ENCODE assay signal across 8 cellular contexts in the genomic region with DNA sequence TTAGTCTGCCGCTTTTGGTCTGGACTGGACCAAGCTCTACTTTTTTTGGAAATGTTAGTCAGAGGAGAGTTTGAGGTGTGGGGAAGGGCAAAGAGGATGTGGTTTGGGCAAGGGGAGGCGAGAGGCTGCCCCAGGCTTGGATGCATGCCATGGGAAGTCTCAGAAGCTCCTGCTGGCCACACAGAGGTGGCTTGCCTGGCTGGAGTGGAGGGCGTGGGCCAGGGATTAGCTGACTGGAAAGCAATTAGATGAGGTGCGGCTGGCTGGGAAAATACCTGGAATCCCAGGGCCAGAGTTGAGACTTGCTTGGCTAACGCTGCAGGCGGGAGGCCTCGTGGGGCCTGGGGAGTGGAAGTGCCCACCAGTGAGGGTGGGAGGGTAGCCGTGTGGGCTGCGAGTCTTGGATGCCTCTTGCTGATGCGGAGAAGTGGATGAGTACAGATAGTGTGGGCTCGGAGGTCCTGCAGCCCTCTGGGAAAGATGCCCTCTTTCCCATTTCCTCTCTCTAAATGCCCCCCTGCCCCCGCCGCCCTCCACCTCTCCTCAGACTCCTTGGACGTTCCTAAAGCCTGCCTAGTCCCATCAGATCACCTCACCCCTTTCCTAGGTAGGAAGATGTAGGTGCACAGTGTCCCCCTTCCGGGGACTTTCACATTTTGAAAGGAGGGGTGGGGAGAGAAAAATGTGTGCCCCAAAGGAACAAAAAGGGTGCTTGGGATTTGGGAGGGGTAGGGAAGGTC.
DNase-seq lines count a peak whose midpoint lies in the region; ATAC-seq and TF ChIP-seq lines count a peak whose summit lies in the region.

No MANE protein-coding gene starts in this region.

- H3K27me3 Mint-ChIP-seq in activated CD4-positive, alpha-beta memory T cell treated with anti-CD3 and anti-CD28 coated beads for 36 hours = no peaks in the 10 kb centered on the region

- H4K20me1 ChIP-seq in DOHH2 (ENCODE audit: control insufficient read depth, insufficient read depth, low read depth, low read length) = 0 out of 2 replicates have a peak, but pooled peaks cover 4% of the 10 kb centered on the region
- no peaks in the 10 kb centered on the region for H4K20me1 ChIP-seq in MM.1S (ENCODE audit: insufficient read depth, low read length)

- no peak for DNase-seq in MM.1S
- DNase-seq in activated CD4-positive, alpha-beta memory T cell treated with anti-CD3 and anti-CD28 coated beads for 36 hours = peak; percentile 55
- peak in 26 of 42 donors; percentile 9 to 58 (median 30) for DNase-seq in head of caudate nucleus
- no peak for DNase-seq in DMS114 treated with DMSO at 0.1 percent for 48 hours (lab: John Stamatoyannopoulos, UW; ENCODE audit: unreplicated experiment)
- DNase-seq in NCI-H345 (lab: John Stamatoyannopoulos, UW) = no peak

- H3K4me3 ChIP-seq in DOHH2 (ENCODE audit: low read length) = peak overlapping the region; percentile 63
- H3K4me3 ChIP-seq in MM.1S (ENCODE audit: low read length) = peak overlapping the region; percentile 48
- H3K4me3 ChIP-seq in skin epidermis = peak overlapping the region in 1 of 7 experiments; percentile 13

- H3K4me2 ChIP-seq in DOHH2 (ENCODE audit: low read length) = peak overlapping the region; percentile 76
- H3K4me2 ChIP-seq in MM.1S (ENCODE audit: low read depth, low read length) = peak overlapping the region; percentile 61

- ATAC-seq in GM21737 (IDR thresholded peaks at IDR 0.05; ENCODE audit: unreplicated experiment) = no peak

- H3K4me3 Mint-ChIP-seq in activated CD4-positive, alpha-beta memory T cell treated with anti-CD3 and anti-CD28 coated beads for 36 hours = peak overlapping the region; percentile 77

- no peaks in the 10 kb centered on the region for H3K79me2 ChIP-seq in DOHH2 (ENCODE audit: control insufficient read depth, low read length)
- peaks cover 15% of the 10 kb centered on the region for H3K79me2 ChIP-seq in MM.1S (ENCODE audit: low read length)

- H3K4me1 ChIP-seq in DOHH2 (ENCODE audit: control insufficient read depth, low read length) (peaks cover 39% of the 10 kb centered on the region), MM.1S (ENCODE audit: low read length) (peaks cover 31% of the 10 kb centered on the region)

- POLR2A ChIA-PET in activated CD4-positive, alpha-beta memory T cell treated with anti-CD3 and anti-CD28 coated beads for 36 hours (lab: Charles Lee) = interaction anchor here (0.7 to 5.1 kb wide), 9 partner anchors 10 to 119 kb away, joined by 3 to 30 read pairs (median 7); no protein-coding TSS in a partner anchor

- H3K4me1 Mint-ChIP-seq in activated CD4-positive, alpha-beta memory T cell treated with anti-CD3 and anti-CD28 coated beads for 36 hours (ENCODE audit: low read depth) = peaks cover 69% of the 10 kb centered on the region

- H3K27me3 ChIP-seq in DOHH2 (ENCODE audit: control insufficient read depth, low read length) (peaks cover 52% of the 10 kb centered on the region), MM.1S (replicated peaks; ENCODE audit: insufficient read depth, low read length) (no peaks in the 10 kb centered on the region)

- CTCF ChIA-PET in activated CD4-positive, alpha-beta memory T cell treated with anti-CD3 and anti-CD28 coated beads for 36 hours (lab: Charles Lee) = no interaction called here

- peak overlapping the region; percentile 66 for H3K9ac ChIP-seq in MM.1S (ENCODE audit: low read length)

- H3K27ac Mint-ChIP-seq in activated CD4-positive, alpha-beta memory T cell treated with anti-CD3 and anti-CD28 coated beads for 36 hours = peak overlapping the region; percentile 92

- H3K9me3 ChIP-seq in DOHH2 (ENCODE audit: control insufficient read depth, insufficient read depth, low read length) (no peaks in the 10 kb centered on the region), MM.1S (replicated peaks; ENCODE audit: insufficient read depth, low read length) (no peaks in the 10 kb centered on the region)

- H3K27ac ChIP-seq in DOHH2 (ENCODE audit: low read depth, low read length) (no peak overlapping the region), MM.1S (ENCODE audit: low read length) (peak overlapping the region; percentile 84; the same call in 1 of the 2 replicates), skin epidermis (peak overlapping the region in 15 of 21 experiments; percentile 21 to 85 (median 68))

- H3K9me3 Mint-ChIP-seq in activated CD4-positive, alpha-beta memory T cell treated with anti-CD3 and anti-CD28 coated beads for 36 hours = no peaks in the 10 kb centered on the region

- H2AFZ ChIP-seq in MM.1S (ENCODE audit: low read length) = no peak overlapping the region

- H3F3A ChIP-seq in DOHH2 (ENCODE audit: control insufficient read depth, insufficient read depth) (0 out of 2 replicates have a peak, but pooled peaks cover 2% of the 10 kb centered on the region), MM.1S (ENCODE audit: insufficient read depth, low read length) (peaks cover 15% of the 10 kb centered on the region)

- intact Hi-C loops in activated CD4-positive, alpha-beta memory T cell treated with anti-CD3 and anti-CD28 coated beads for 36 hours (cut with micrococcal nuclease) = loop anchor here (10.0 kb wide), 1 partner anchor 918 kb away; no protein-coding TSS in a partner anchor
- intact Hi-C loops in head of caudate nucleus (cut with DNase I) = no loop called here

- H3K9me2 ChIP-seq in DOHH2 (replicated peaks; ENCODE audit: control insufficient read depth, low read length) (no peaks in the 10 kb centered on the region), MM.1S (replicated peaks; ENCODE audit: insufficient read depth, low read length) (no peaks in the 10 kb centered on the region)

- TF ChIP-seq CTCF in DOHH2 (IDR thresholded peaks at IDR 0.05; ENCODE audit: low read depth, low read length, poor library complexity, severe bottlenecking) (no peak), MM.1S (IDR thresholded peaks at IDR 0.05; ENCODE audit: low read length) (no peak)

- no peaks in the 10 kb centered on the region for H3K36me3 ChIP-seq in DOHH2 (ENCODE audit: control insufficient read depth, low read length)
- H3K36me3 ChIP-seq in MM.1S (replicated peaks; ENCODE audit: insufficient read depth, low read length) = no peaks in the 10 kb centered on the region

- H3K36me3 Mint-ChIP-seq in activated CD4-positive, alpha-beta memory T cell treated with anti-CD3 and anti-CD28 coated beads for 36 hours = no peaks in the 10 kb centered on the region

Comparison
In these comparisons a context has a peak if more than half of its experiments do, and no peak if none do; other contexts are left out.
1. DNase-seq: peak in activated CD4-positive, alpha-beta memory T cell treated with anti-CD3 and anti-CD28 coated beads for 36 hours (single experiment) and head of caudate nucleus (26 of 42); none in MM.1S (single experiment), DMS114 treated with DMSO at 0.1 percent for 48 hours (single experiment) and NCI-H345 (single experiment).